In genomic region chr18:59150236-59150635, GRCh38 we compare ENCODE assay signal across 1 cellular context.
TF ChIP-seq lines count a peak whose summit lies in the region.

No MANE protein-coding gene starts in this region.

TF ChIP-seq in SK-N-SH treated with all-trans-retinoic acid at 6 μM for 48 hours, 23 proteins besides CTCF, POLR2A, EP300 and RAD21 (continued from another document):
- TF ChIP-seq POU6F1 (CRISPR knock-in tag; IDR thresholded peaks at IDR 0.05; ENCODE audit: borderline replicate concordance, low read depth) = no peak
- no peak for TF ChIP-seq TOX (CRISPR knock-in tag; IDR thresholded peaks at IDR 0.05; ENCODE audit: borderline replicate concordance)
TF ChIP-seq in SK-N-SH treated with all-trans-retinoic acid at 6 μM for 48 hours: peak in this region for 0.
